ENCODE assay signal across 10 cellular contexts in genomic region chr13:48231080-48231479, GRCh38. TPM values are rescaled to one million over a fixed set of nuclear protein-coding genes. Genes with fewer than 3 reads are reported as not detected.
DNase-seq lines count a peak whose midpoint lies in the region; ATAC-seq and TF ChIP-seq lines count a peak whose summit lies in the region.
"Had no signal": no experiment of that assay in that cellular context is flagged by ENCODE, and none has a peak within 500 bp of the region (broad histone marks: within the 10 kb centered on the region; RNA-seq: fewer than 3 reads in every experiment).

No MANE protein-coding gene starts in this region.

- intact Hi-C loops in CD4-positive, alpha-beta T cell (cut with DNase I, micrococcal nuclease) = loop anchor here in 1 of 2 experiments (10.0 kb wide), 1 partner anchor 354 kb away; no protein-coding TSS in a partner anchor

- H3K27ac Mint-ChIP-seq in CD4-positive, alpha-beta T cell = peak overlapping the region; percentile 97
- no peak overlapping the region for H3K27ac Mint-ChIP-seq in osteocyte (ENCODE audit: unreplicated experiment)

- POLR2A ChIA-PET in CD4-positive, alpha-beta T cell (lab: Charles Lee) = interaction anchor here (1.0 to 3.2 kb wide), 4 partner anchors 10 to 193 kb away, joined by 3 to 157 read pairs (median 82); no protein-coding TSS in a partner anchor

- no peak for ATAC-seq in CD4-positive, alpha-beta T cell (ENCODE audit: poor library complexity)
- ATAC-seq: stimulated activated effector memory CD8-positive, alpha-beta T cell treated with anti-CD3 and anti-CD28 coated beads, Interleukin-12 subunit alpha, Interleukin-12 subunit beta, amount 100 ng/mL, for 72 hours had no signal

- no peak overlapping the region for H3K27ac ChIP-seq in CD4-positive, alpha-beta T cell (ENCODE audit: low read depth, low read length)

- in situ Hi-C loops in SK-MEL-5 (cut with HindIII; ENCODE audit: low pct_unique_long_range_greater_than_20kb, low sequenced_read_pairs) = no loop called here

- H3K27me3 Mint-ChIP-seq in CD4-positive, alpha-beta T cell = no peaks in the 10 kb centered on the region
- H3K27me3 Mint-ChIP-seq in osteocyte (ENCODE audit: unreplicated experiment) = peaks cover 30% of the 10 kb centered on the region

- H3K9me3 Mint-ChIP-seq in CD4-positive, alpha-beta T cell = no peaks in the 10 kb centered on the region
- H3K9me3 Mint-ChIP-seq in osteocyte (ENCODE audit: unreplicated experiment) = no peaks in the 10 kb centered on the region
- H3K9me3 Mint-ChIP-seq: stimulated activated effector memory CD8-positive, alpha-beta T cell treated with anti-CD3 and anti-CD28 coated beads, Interleukin-12 subunit alpha, Interleukin-12 subunit beta, amount 100 ng/mL, for 72 hours had no signal

- no peak for DNase-seq in CD4-positive, alpha-beta T cell
- DNase-seq in SK-MEL-5 (ENCODE audit: low read depth, low spot score) = peak; percentile 32
- peak; percentile 14 for DNase-seq in fibroblast of gingiva (ENCODE audit: low read depth)
- no peak for DNase-seq in osteocyte (ENCODE audit: extremely low spot score, unreplicated experiment)
- DNase-seq in SK-N-DZ (ENCODE audit: low spot score) = no peak
- no peak for DNase-seq in NCI-H2081 (lab: John Stamatoyannopoulos, UW)
- no peak for DNase-seq in NOMO-1 treated with DMSO at 0.1 percent for 48 hours (lab: John Stamatoyannopoulos, UW; ENCODE audit: unreplicated experiment)
- no peak for DNase-seq in NAMALWA (ENCODE audit: low spot score)
- DNase-seq: NCI-H69 had no signal

- no peak for TF ChIP-seq CTCF in CD4-positive, alpha-beta T cell (IDR thresholded peaks at IDR 0.05)
- no peak for TF ChIP-seq CTCF in osteocyte (IDR thresholded peaks at IDR 0.05)

- CTCF ChIA-PET in CD4-positive, alpha-beta T cell (lab: Charles Lee) = no interaction called here

- H3K36me3 Mint-ChIP-seq in CD4-positive, alpha-beta T cell (ENCODE audit: low read depth) = peaks cover 33% of the 10 kb centered on the region
- H3K36me3 Mint-ChIP-seq in osteocyte (ENCODE audit: unreplicated experiment) = peaks cover 4% of the 10 kb centered on the region

- H3K9me3 ChIP-seq in CD4-positive, alpha-beta T cell (ENCODE audit: control insufficient read depth, low read length) = no peaks in the 10 kb centered on the region

- H3K27me3 ChIP-seq in CD4-positive, alpha-beta T cell (ENCODE audit: control insufficient read depth, insufficient read depth, low read length) = no peaks in the 10 kb centered on the region

- H3K4me1 Mint-ChIP-seq in CD4-positive, alpha-beta T cell (ENCODE audit: low read depth) = peaks cover 54% of the 10 kb centered on the region
- H3K4me1 Mint-ChIP-seq in osteocyte (ENCODE audit: unreplicated experiment) = peaks cover 27% of the 10 kb centered on the region

- peak overlapping the region; percentile 98 for H3K4me3 Mint-ChIP-seq in CD4-positive, alpha-beta T cell
- H3K4me3 Mint-ChIP-seq in osteocyte (ENCODE audit: unreplicated experiment) = peak overlapping the region; percentile 23

RNA-seq across cellular contexts. Expression of gene ITM2B, which starts 1.9 kb away (rescaled TPM):
- total RNA-seq in CD4-positive, alpha-beta T cell = 100 to 1,000 TPM; 305 to 323 TPM
- 302 and 309 TPM in 2 replicates for total RNA-seq in SK-MEL-5 (2014; rRNA removed; shearing (Covaris generic))
- 414 and 434 TPM in 2 replicates for polyA plus RNA-seq in SK-MEL-5 (2015; cell fraction: cytosol; rRNA removed)
- 69.9 and 76.6 TPM in 2 replicates for polyA plus RNA-seq in SK-MEL-5 (2015; cell fraction: nucleus; rRNA removed)
- 502 and 510 TPM in 2 replicates for total RNA-seq in osteocyte
- polyA plus RNA-seq in SK-N-DZ (2014; cell fraction: cytosol; rRNA removed) = 141 and 163 TPM in 2 replicates
- polyA plus RNA-seq in SK-N-DZ (2014; cell fraction: nucleus; rRNA removed) = 70.9 and 96.0 TPM in 2 replicates

Comparison
In these comparisons a context has a peak if more than half of its experiments do, and no peak if none do; other contexts are left out.
1. DNase-seq: peak in SK-MEL-5 (single experiment) and fibroblast of gingiva (single experiment); none in CD4-positive, alpha-beta T cell (0 of 10), osteocyte (single experiment), SK-N-DZ (single experiment), NCI-H2081 (0 of 2), NOMO-1 treated with DMSO at 0.1 percent for 48 hours (single experiment) and NAMALWA (single experiment).